Comparison of ENCODE assay signal across 8 cellular contexts in the genomic region with DNA sequence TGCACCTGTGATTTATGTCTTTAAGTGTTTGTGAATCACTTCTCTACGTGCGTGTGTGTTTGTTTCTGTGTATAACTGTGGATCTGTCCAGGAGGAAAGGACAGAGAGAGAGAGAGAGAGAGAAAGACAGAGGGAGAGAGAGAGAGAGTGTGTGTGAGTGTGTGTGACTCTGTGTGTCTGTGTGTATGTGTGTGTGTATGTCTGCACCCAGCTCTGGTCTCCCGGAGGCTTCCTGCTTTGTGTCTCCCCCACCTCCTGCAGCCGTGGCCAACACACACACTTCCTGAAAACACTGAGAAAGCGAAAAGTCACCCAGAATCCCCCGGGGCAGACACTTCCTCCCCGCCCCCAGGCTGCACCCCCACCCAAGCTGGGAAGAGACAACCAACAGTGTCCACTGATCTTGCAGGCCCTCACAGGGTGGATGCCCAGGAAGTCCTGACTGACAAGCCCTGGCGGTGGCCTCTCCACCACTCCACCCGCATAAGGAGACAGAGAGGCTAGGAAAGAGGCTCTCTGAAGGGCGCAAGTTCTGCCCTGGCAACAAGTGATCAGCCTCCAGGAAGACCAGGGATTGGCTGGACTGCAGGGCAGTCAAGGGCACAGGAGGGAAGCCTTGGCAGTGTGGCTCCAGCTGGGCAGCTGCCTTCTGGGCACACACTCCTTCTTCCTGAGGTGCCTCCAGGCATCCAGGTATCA. TPM values are rescaled to one million over a fixed set of nuclear protein-coding genes. Genes with fewer than 3 reads are reported as not detected.
DNase-seq lines count a peak whose midpoint lies in the region; ATAC-seq, FAIRE-seq and TF ChIP-seq lines count a peak whose summit lies in the region.

No MANE protein-coding gene starts in this region.

- peak overlapping the region; percentile 66 for H3K9ac ChIP-seq in rectal smooth muscle tissue (ENCODE audit: low read length)

- peaks cover 65 to 76% (median 66%) of the 10 kb centered on the region in 3 donors for H3K4me1 Mint-ChIP-seq in T-cell

- intact Hi-C loops in left cardiac atrium (cut with DNase I) (loop anchor here (10.0 kb wide), 1 partner anchor 453 kb away; no protein-coding TSS in a partner anchor), uterus (cut with DNase I; ENCODE audit: low total_unique reads) (loop anchor here (5.0 to 10.0 kb wide), 2 partner anchors 65 to 453 kb away; no protein-coding TSS in a partner anchor)

- no peaks in the 10 kb centered on the region for H3K27me3 Mint-ChIP-seq in T-cell

- DNase-seq in GM12892 (ENCODE audit: insufficient read length) (peak; percentile 94), NCI-H1105 treated with DMSO at 0.1 percent for 48 hours (lab: John Stamatoyannopoulos, UW) (peak; percentile 85), T-cell (peak; percentile 77 to 92 (median 85)), amniotic epithelial cell (ENCODE audit: low read depth) (peak; percentile 94), left cardiac atrium (peak; percentile 90), uterus (peak; percentile 86 to 90)

- peak overlapping the region; percentile 89 to 95 (median 92) for H3K4me3 Mint-ChIP-seq in T-cell

- peak in 1 of 4 experiments; percentile 3 for TF ChIP-seq CTCF in uterus (IDR thresholded peaks at IDR 0.05)

- POLR2A ChIA-PET in T-cell (lab: Charles Lee): interaction anchor here (0.6 kb wide), 2 partner anchors 71 to 93 kb away, joined by 3 to 5 read pairs; no protein-coding TSS in a partner anchor

- no peaks in the 10 kb centered on the region for H3K9me3 ChIP-seq in uterus

- H3K4me1 ChIP-seq in rectal smooth muscle tissue (ENCODE audit: control insufficient read depth, insufficient read depth, low read length) (peaks cover 25% of the 10 kb centered on the region), uterus (peaks cover 0 to 3% of the 10 kb centered on the region in 2 donors)

- peaks cover 18% of the 10 kb centered on the region for H3K36me3 Mint-ChIP-seq in T-cell

- TF ChIP-seq POLR2A in GM12892 (IDR thresholded peaks at IDR 0.05; ENCODE audit: low read depth, low read length): peak; percentile 53; the same call in 1 of the 2 replicates
- peak; percentile 50 to 59 for TF ChIP-seq POLR2A in uterus (IDR thresholded peaks at IDR 0.05)

- ATAC-seq in HG02678 (IDR thresholded peaks at IDR 0.05; ENCODE audit: unreplicated experiment) (peak; percentile 77), T-cell (replicated peaks in 1 of 4) (peak; percentile 87 to 90 (median 88)), left cardiac atrium (peak; percentile 86 to 87)

- H3K27me3 ChIP-seq in rectal smooth muscle tissue (ENCODE audit: control insufficient read depth, insufficient read depth, low read length) (no peaks in the 10 kb centered on the region), uterus (no peaks in the 10 kb centered on the region)

- peaks cover 2% of the 10 kb centered on the region for H3K36me3 ChIP-seq in rectal smooth muscle tissue (ENCODE audit: control insufficient read depth, insufficient read depth, low read length)
- H3K36me3 ChIP-seq in uterus: no peaks in the 10 kb centered on the region

- FAIRE-seq in GM12892 (lab: Jason Lieb, UNC): peak; percentile 98

- H3K4me3 ChIP-seq in rectal smooth muscle tissue (ENCODE audit: low read length): peak overlapping the region; percentile 92
- H3K4me3 ChIP-seq in uterus: peak overlapping the region; percentile 49 to 67

- H3K27ac ChIP-seq in rectal smooth muscle tissue (ENCODE audit: low read depth, low read length) (peak overlapping the region; percentile 88), uterus (peak overlapping the region; percentile 86 to 88)

- H3K9me3 Mint-ChIP-seq in T-cell: no peaks in the 10 kb centered on the region

- CTCF ChIA-PET in T-cell (lab: Charles Lee): interaction anchor here (0.5 to 1.5 kb wide), 7 partner anchors 14 to 1677 kb away, joined by 3 to 5 read pairs (median 4); a partner anchor contains a TSS

- peak overlapping the region; percentile 94 to 96 for H3K27ac Mint-ChIP-seq in T-cell

RNA-seq across cellular contexts. Expression of a gene that starts 30.0 kb away (rescaled TPM):
- 48.4 TPM for polyA plus RNA-seq in GM12892 (2012; ENCODE audit: missing spikeins)
- total RNA-seq in T-cell (100 to 1,000 TPM; 117 to 162 (median 148) TPM), left cardiac atrium (10 to 100 TPM; 60.3 to 66.9 TPM), uterus (100 to 1,000 TPM in 1 of 4 donors, 10 to 100 TPM in 3; 21.3 to 222 (median 70.4) TPM)

RNA-seq across cellular contexts. Expression of a gene that starts 48.0 kb away (rescaled TPM):
- 1.7 TPM for polyA plus RNA-seq in GM12892 (2012; ENCODE audit: missing spikeins)
- total RNA-seq in T-cell (1 to 10 TPM; 1.1 to 6.1 (median 1.7) TPM), left cardiac atrium (10 to 100 TPM; 40.9 to 41.6 TPM), uterus (100 to 1,000 TPM in 2 of 4 donors, 10 to 100 TPM in 2; 13.8 to 185 (median 94.2) TPM)

Comparison
In these comparisons a context has a peak if more than half of its experiments do, and no peak if none do; other contexts are left out.
1. Peak in every context shown above with its lines: DNase-seq, ATAC-seq, H3K4me3 ChIP-seq and H3K27ac ChIP-seq.